In genomic region chr21:35840197-35840799, GRCh38 we compare ENCODE assay signal across 8 cellular contexts.
DNase-seq lines count a peak whose midpoint lies in the region; ATAC-seq, FAIRE-seq and TF ChIP-seq lines count a peak whose summit lies in the region.

No MANE protein-coding gene starts in this region.

- no peak for ATAC-seq in WTC11
- ATAC-seq in naive B cell (ENCODE audit: low read depth in 2 of 2) = peak in 1 of 2 donors; percentile 39
- no peak for ATAC-seq in HG02642 (IDR thresholded peaks at IDR 0.05; ENCODE audit: poor library complexity, unreplicated experiment)

- peak; percentile 74 for DNase-seq in AG09309 (ENCODE audit: low read depth)
- peak; percentile 22 for DNase-seq in GM18507 (ENCODE audit: extremely low spot score, insufficient read length, low read depth)
- peak; percentile 24 for DNase-seq in NCI-H226
- DNase-seq in WTC11 (ENCODE audit: low spot score) = peak; percentile 45
- DNase-seq in endothelial cell of umbilical vein (ENCODE audit: low read depth, low spot score) = peak; percentile 78
- DNase-seq in naive B cell = peak; percentile 39
- peak; percentile 56 to 90 for DNase-seq in tibial nerve (ENCODE audit: low spot score in 2 of 2)

- no peaks in the 10 kb centered on the region for H3K36me3 Mint-ChIP-seq in WTC11
- H3K36me3 Mint-ChIP-seq in naive B cell = no peaks in the 10 kb centered on the region

- H3K4me3 Mint-ChIP-seq in WTC11 = no peak overlapping the region
- H3K4me3 Mint-ChIP-seq in naive B cell = no peak overlapping the region

- H3K27me3 Mint-ChIP-seq in WTC11 (ENCODE audit: low read depth) (no peaks in the 10 kb centered on the region), naive B cell (peaks cover 0 to 4% (median 3%) of the 10 kb centered on the region in 3 donors)

- H3K9me3 Mint-ChIP-seq in WTC11 = no peaks in the 10 kb centered on the region
- no peaks in the 10 kb centered on the region for H3K9me3 Mint-ChIP-seq in naive B cell

- H3K4me1 ChIP-seq in endothelial cell of umbilical vein (ENCODE audit: control insufficient read depth, extremely low read depth, insufficient read depth, low read length) (no peaks in the 10 kb centered on the region), tibial nerve (peaks cover 0 to 29% (median 2%) of the 10 kb centered on the region in 4 donors)

- H3K9me1 ChIP-seq in endothelial cell of umbilical vein (replicated peaks; ENCODE audit: control insufficient read depth, extremely low read depth, insufficient read depth, low read length) = no peaks in the 10 kb centered on the region

- H3K4me1 Mint-ChIP-seq in WTC11 (no peaks in the 10 kb centered on the region), naive B cell (no peaks in the 10 kb centered on the region)

- H3K27ac Mint-ChIP-seq in WTC11 (no peak overlapping the region), naive B cell (no peak overlapping the region)

- H3K79me2 ChIP-seq in endothelial cell of umbilical vein (ENCODE audit: control insufficient read depth, insufficient read depth, low read length) = no peaks in the 10 kb centered on the region

- POLR2A ChIA-PET in WTC11 (lab: Charles Lee) (interaction anchor here (0.7 kb wide), 2 partner anchors 11 to 797 kb away, joined by 3 read pairs; no protein-coding TSS in a partner anchor), endothelial cell of umbilical vein (lab: Charles Lee) (interaction anchor here (0.7 kb wide), 1 partner anchor 1095 kb away, joined by 3 read pairs; no protein-coding TSS in a partner anchor)

- H3K4me3 ChIP-seq in AG09309 (ENCODE audit: control insufficient read depth, low read depth, low read length) = no peak overlapping the region
- H3K4me3 ChIP-seq in endothelial cell of umbilical vein (replicated peaks in 1 of 3; ENCODE audit: insufficient read depth in 1 of 3, low read depth in 1 of 3, low read length in 3 of 3) = no peak overlapping the region
- H3K4me3 ChIP-seq in tibial nerve = no peak overlapping the region

- H3K27me3 ChIP-seq in endothelial cell of umbilical vein (ENCODE audit: control insufficient read depth in 2 of 2, insufficient read depth in 2 of 2, low read length in 2 of 2) = peaks cover 0 to 2% of the 10 kb centered on the region in 2 experiments
- H3K27me3 ChIP-seq in tibial nerve = no peaks in the 10 kb centered on the region

- H3K36me3 ChIP-seq in endothelial cell of umbilical vein (ENCODE audit: control insufficient read depth in 2 of 2, extremely low read depth in 1 of 2, insufficient read depth in 2 of 2, low read length in 2 of 2) (no peaks in the 10 kb centered on the region), tibial nerve (no peaks in the 10 kb centered on the region)

- H3K4me2 ChIP-seq in endothelial cell of umbilical vein (ENCODE audit: insufficient read depth, low read length) = no peak overlapping the region

- H3K9ac ChIP-seq in endothelial cell of umbilical vein (replicated peaks; ENCODE audit: extremely low read depth, insufficient read depth, low read length) = no peak overlapping the region

- CTCF ChIA-PET in WTC11 (lab: Charles Lee) = interaction anchor here (0.6 to 2.9 kb wide), 39 partner anchors 8 to 1237 kb away, joined by 3 to 30 read pairs (median 4); no protein-coding TSS in a partner anchor
- CTCF ChIA-PET in endothelial cell of umbilical vein (lab: Charles Lee) = interaction anchor here (0.6 to 3.7 kb wide), 82 partner anchors 9 to 1209 kb away, joined by 3 to 168 read pairs (median 4); no protein-coding TSS in a partner anchor

- no peak overlapping the region for H2AFZ ChIP-seq in endothelial cell of umbilical vein (ENCODE audit: low read depth, low read length)

- no TSS peak for BruUV-seq in endothelial cell of umbilical vein (replicated peaks; lab: Mats Ljungman, UMichigan)

- TF ChIP-seq POLR2A in endothelial cell of umbilical vein (IDR thresholded peaks at IDR 0.05; ENCODE audit: low read depth, low read length) (no peak), tibial nerve (IDR thresholded peaks at IDR 0.05) (no peak)

- dilution Hi-C loops in endothelial cell of umbilical vein (cut with MboI; ENCODE audit: extremely low pct_ligation_motif_present, low sequenced_read_pairs) = no loop called here

- FAIRE-seq in GM18507 (lab: Jason Lieb, UNC) (peak; percentile 77), endothelial cell of umbilical vein (lab: Jason Lieb, UNC) (peak; percentile 83)

- no peaks in the 10 kb centered on the region for H4K20me1 ChIP-seq in endothelial cell of umbilical vein (replicated peaks; ENCODE audit: control insufficient read depth, extremely low read depth, insufficient read depth, low read length)

- WGBS in tibial nerve, 2 donors = 97 to 98% methylated on average over 2 of the region's 2 CpGs

- TF ChIP-seq EP300 in tibial nerve (IDR thresholded peaks at IDR 0.05) = peak in 1 of 2 donors; percentile 16

- no peaks in the 10 kb centered on the region for H3K9me3 ChIP-seq in endothelial cell of umbilical vein (replicated peaks; ENCODE audit: control insufficient read depth, insufficient read depth, low read length)
- H3K9me3 ChIP-seq in tibial nerve = no peaks in the 10 kb centered on the region

- peak; percentile 75 for TF ChIP-seq CTCF in AG09309 (IDR thresholded peaks at IDR 0.05; ENCODE audit: control insufficient read depth, insufficient read depth, low read depth, low read length, missing control alignments)
- peak; percentile 69 for TF ChIP-seq CTCF in WTC11 (IDR thresholded peaks at IDR 0.05)
- TF ChIP-seq CTCF in endothelial cell of umbilical vein (IDR thresholded peaks at IDR 0.05; ENCODE audit: extremely low read depth in 1 of 2, insufficient read depth in 1 of 2, low read depth in 1 of 2, low read length in 2 of 2) = peak; percentile 65 to 71
- peak; percentile 67 to 78 (median 69) for TF ChIP-seq CTCF in tibial nerve (IDR thresholded peaks at IDR 0.05)

- no peak overlapping the region for H3K27ac ChIP-seq in endothelial cell of umbilical vein (ENCODE audit: insufficient read depth, low read depth, low read length)
- H3K27ac ChIP-seq in tibial nerve = no peak overlapping the region

- intact Hi-C loops in endothelial cell of umbilical vein (cut with micrococcal nuclease) = loop anchor here (1.0 to 10.0 kb wide), 5 partner anchors 188 to 1095 kb away; no protein-coding TSS in a partner anchor

TF ChIP-seq in WTC11, 78 proteins besides CTCF, POLR2A, EP300 and RAD21 (continues in another document):
- TF ChIP-seq NR3C1 (CRISPR knock-in tag; conservative IDR thresholded peaks at IDR 0.05; ENCODE audit: low read depth) = no peak
- TF ChIP-seq NR2C2 (CRISPR knock-in tag; IDR thresholded peaks at IDR 0.05) = no peak
- TF ChIP-seq, protein P1, sequence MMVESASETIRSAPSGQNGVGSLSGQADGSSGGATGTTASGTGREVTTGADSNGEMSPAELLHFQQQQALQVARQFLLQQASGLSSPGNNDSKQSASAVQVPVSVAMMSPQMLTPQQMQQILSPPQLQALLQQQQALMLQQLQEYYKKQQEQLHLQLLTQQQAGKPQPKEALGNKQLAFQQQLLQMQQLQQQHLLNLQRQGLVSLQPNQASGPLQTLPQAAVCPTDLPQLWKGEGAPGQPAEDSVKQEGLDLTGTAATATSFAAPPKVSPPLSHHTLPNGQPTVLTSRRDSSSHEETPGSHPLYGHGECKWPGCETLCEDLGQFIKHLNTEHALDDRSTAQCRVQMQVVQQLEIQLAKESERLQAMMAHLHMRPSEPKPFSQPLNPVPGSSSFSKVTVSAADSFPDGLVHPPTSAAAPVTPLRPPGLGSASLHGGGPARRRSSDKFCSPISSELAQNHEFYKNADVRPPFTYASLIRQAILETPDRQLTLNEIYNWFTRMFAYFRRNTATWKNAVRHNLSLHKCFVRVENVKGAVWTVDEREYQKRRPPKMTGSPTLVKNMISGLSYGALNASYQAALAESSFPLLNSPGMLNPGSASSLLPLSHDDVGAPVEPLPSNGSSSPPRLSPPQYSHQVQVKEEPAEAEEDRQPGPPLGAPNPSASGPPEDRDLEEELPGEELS (CRISPR knock-in tag; IDR thresholded peaks at IDR 0.05) = no peak
- TF ChIP-seq ZNF396 (CRISPR knock-in tag; IDR thresholded peaks at IDR 0.05; ENCODE audit: borderline replicate concordance) = no peak
- TF ChIP-seq NFE2L1 (CRISPR knock-in tag; IDR thresholded peaks at IDR 0.05) = no peak

TF ChIP-seq in endothelial cell of umbilical vein, 7 proteins besides CTCF, POLR2A, EP300 and RAD21:
- TF ChIP-seq GATA2 (IDR thresholded peaks at IDR 0.05; ENCODE audit: insufficient read depth, insufficient read length, low read depth, low read length) (no peak), MYC (IDR thresholded peaks at IDR 0.05; ENCODE audit: low read depth, low read length) (no peak), POLR2AphosphoS5 (IDR thresholded peaks at IDR 0.05; ENCODE audit: insufficient read depth, low read depth, low read length) (no peak), MAX (IDR thresholded peaks at IDR 0.05; ENCODE audit: insufficient read depth, insufficient read length) (no peak), FOS (IDR thresholded peaks at IDR 0.05; ENCODE audit: borderline replicate concordance, insufficient read depth, low read length) (no peak), JUN (IDR thresholded peaks at IDR 0.05; ENCODE audit: borderline replicate concordance, insufficient read depth, insufficient read length, low read depth) (no peak), EZH2 (IDR thresholded peaks at IDR 0.05; ENCODE audit: borderline replicate concordance, low read depth, low read length, severe bottlenecking) (no peak)
TF ChIP-seq in endothelial cell of umbilical vein: peak in this region for 0.

Comparison
In these comparisons a context has a peak if more than half of its experiments do, and no peak if none do; other contexts are left out.
1. DNase-seq: peak in every context shown above with its lines; median percentile 78 in endothelial cell of umbilical vein; 74 in AG09309; 73 in tibial nerve; 45 in WTC11; 39 in naive B cell; 24 in NCI-H226; 22 in GM18507.